ENCODE assay signal across 23 cellular contexts in genomic region chr10:86062151-86062550, GRCh38.
"Had no signal": no experiment of that assay in that cellular context is flagged by ENCODE, and none has a peak within 500 bp of the region (broad histone marks: within the 10 kb centered on the region; RNA-seq: fewer than 3 reads in every experiment).

No MANE protein-coding gene starts in this region.

- H3K27ac ChIP-seq: ascending aorta, breast epithelium, cardiac muscle cell, VCaP had no signal

- ATAC-seq: activated CD8-positive, alpha-beta memory T cell treated with anti-CD3 and anti-CD28 coated beads, Interleukin-2, amount 10 ng/mL, durations not matched to agents 7 days and 5 days; activated CD8-positive, alpha-beta T cell treated with anti-CD3 and anti-CD28 coated beads, Interleukin-2, amount 10 ng/mL, durations not matched to agents 7 days and 5 days; activated naive CD4-positive, alpha-beta T cell treated with anti-CD3 and anti-CD28 coated beads, Interleukin-2, amount 50 U/mL, for 72 hours; activated T-cell treated with anti-CD3 and anti-CD28 coated beads, Interleukin-2, amount 50 U/mL, for 72 hours; esophagus mucosa; WTC11 had no signal

- DNase-seq: activated CD4-positive, alpha-beta T cell treated with anti-CD3 and anti-CD28 coated beads for 1 hour; activated CD4-positive, alpha-beta T cell treated with anti-CD3 and anti-CD28 coated beads for 4 hours; activated CD4-positive, alpha-beta T cell treated with anti-CD3 and anti-CD28 coated beads, Interleukin-2, amount 50 U/mL, for 1 hour; activated CD4-positive, alpha-beta T cell treated with anti-CD3 and anti-CD28 coated beads, Interleukin-2, amount 50 U/mL, for 48 hours; activated CD8-positive, alpha-beta memory T cell treated with anti-CD3 and anti-CD28 coated beads, Interleukin-2, amount 10 ng/mL, durations not matched to agents 7 days and 5 days; activated CD8-positive, alpha-beta memory T cell treated with anti-CD3 and anti-CD28 coated beads, Interleukin-2, amount 50 U/mL, for 4 hours; activated CD8-positive, alpha-beta T cell treated with anti-CD3 and anti-CD28 coated beads, Interleukin-2, amount 10 ng/mL, durations not matched to agents 7 days and 5 days; activated gamma-delta T cell; activated naive CD4-positive, alpha-beta T cell; activated naive CD4-positive, alpha-beta T cell treated with anti-CD3 and anti-CD28 coated beads, Interleukin-2, amount 10 ng/mL, durations not matched to agents 7 days and 5 days; activated naive CD8-positive, alpha-beta T cell treated with anti-CD3 and anti-CD28 coated beads, Interleukin-2, amount 10 ng/mL, durations not matched to agents 7 days and 5 days; activated T-cell treated with anti-CD3 and anti-CD28 coated beads, Interleukin-2, amount 50 U/mL, for 1 hour; activated T-cell treated with anti-CD3 and anti-CD28 coated beads, Interleukin-2, amount 50 U/mL, for 72 hours; effector CD8-positive, alpha-beta T cell; foreskin fibroblast; T-helper 2 cell had no signal

- H3K4me3 ChIP-seq: ascending aorta, breast epithelium, cardiac muscle cell had no signal

- H3K36me3 ChIP-seq: ascending aorta, breast epithelium, cardiac muscle cell had no signal

- H3K27me3 ChIP-seq: ascending aorta, breast epithelium, cardiac muscle cell had no signal

- H3K9me3 ChIP-seq: ascending aorta, breast epithelium had no signal

- H3K4me1 ChIP-seq: ascending aorta, breast epithelium had no signal
